ENCODE assay signal across 26 cellular contexts in the genomic region with DNA sequence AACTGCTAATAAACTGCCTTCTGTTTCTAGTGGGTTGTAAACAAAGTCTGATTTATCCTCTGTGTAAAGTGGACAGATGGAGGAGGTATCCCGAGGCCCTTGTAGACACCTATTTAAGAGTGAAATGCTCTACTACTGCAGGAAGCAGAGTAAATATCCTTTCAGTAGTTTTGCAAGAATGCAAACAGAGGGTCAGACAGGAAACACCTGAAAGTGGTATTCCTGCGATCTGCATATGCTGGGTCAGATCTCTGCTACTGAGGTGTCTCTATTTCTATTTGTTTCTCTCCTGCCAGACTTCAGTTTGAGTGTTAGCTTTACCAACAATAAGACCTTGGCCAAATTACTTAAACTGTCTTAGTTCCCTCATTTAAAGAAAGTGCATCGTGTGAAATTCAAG. TPM values are rescaled to one million over a fixed set of nuclear protein-coding genes. Genes with fewer than 3 reads are reported as not detected.
DNase-seq lines count a peak whose midpoint lies in the region; ATAC-seq and TF ChIP-seq lines count a peak whose summit lies in the region.
"Had no signal": no experiment of that assay in that cellular context is flagged by ENCODE, and none has a peak within 500 bp of the region (broad histone marks: within the 10 kb centered on the region; RNA-seq: fewer than 3 reads in every experiment).

No MANE protein-coding gene starts in this region.

- TF ChIP-seq CTCF in DOHH2 (IDR thresholded peaks at IDR 0.05; ENCODE audit: low read depth, low read length, poor library complexity, severe bottlenecking) = no peak

- H3K27ac ChIP-seq in DOHH2 (ENCODE audit: low read depth, low read length) = no peak overlapping the region
- H3K27ac ChIP-seq: A549, colonic mucosa, left ventricle myocardium inferior, SJCRH30 had no signal

- H3K79me2 ChIP-seq in DOHH2 (ENCODE audit: control insufficient read depth, low read length) = no peaks in the 10 kb centered on the region

- DNase-seq in NCI-H2171 treated with DMSO at 0.1 percent for 48 hours (lab: John Stamatoyannopoulos, UW) = peak; percentile 3
- DNase-seq in NCI-H2171 (lab: John Stamatoyannopoulos, UW) = no peak
- DNase-seq in NCI-H748 treated with DMSO at 0.1 percent for 48 hours (lab: John Stamatoyannopoulos, UW) = peak; percentile 29
- DNase-seq in left lobe of liver (ENCODE audit: low spot score) = no peak
- DNase-seq in NCI-H226 = no peak
- DNase-seq: activated CD4-positive, alpha-beta memory T cell treated with anti-CD3 and anti-CD28 coated beads, Interleukin-2, amount 10 ng/mL, durations not matched to agents 7 days and 5 days; activated CD8-positive, alpha-beta memory T cell treated with anti-CD3 and anti-CD28 coated beads, Interleukin-2, amount 50 U/mL, for 4 hours; activated naive CD4-positive, alpha-beta T cell; activated naive CD8-positive, alpha-beta T cell treated with anti-CD3 and anti-CD28 coated beads, Interleukin-2, amount 50 U/mL, for 24 hours; CD4-positive, alpha-beta T cell; colonic mucosa; effector CD8-positive, alpha-beta T cell; EL; KG1; left ventricle myocardium inferior; NCI-H187 treated with DMSO at 0.1 percent for 48 hours; NCI-H524 treated with DMSO at 0.1 percent for 48 hours; SJCRH30; stimulated activated CD4-positive, alpha-beta T cell treated with anti-CD3 and anti-CD28 coated beads, Interleukin-1b, Interleukin-23, amount 100 ng/mL, for 48 hours; stimulated activated naive CD8-positive, alpha-beta T cell treated with anti-CD3 and anti-CD28 coated beads, Interleukin-15, Interleukin-2, amounts not matched to agents 100 U/mL and 50 U/mL, for 24 hours; SW 1271 had no signal

- H3K9me2 ChIP-seq in DOHH2 (replicated peaks; ENCODE audit: control insufficient read depth, low read length) = no peaks in the 10 kb centered on the region

- peaks cover 2% of the 10 kb centered on the region; the same call in 1 of the 2 replicates for H3K36me3 ChIP-seq in DOHH2 (ENCODE audit: control insufficient read depth, low read length)
- H3K36me3 ChIP-seq: colonic mucosa, left ventricle myocardium inferior had no signal

- no peaks in the 10 kb centered on the region for H4K20me1 ChIP-seq in DOHH2 (ENCODE audit: control insufficient read depth, insufficient read depth, low read depth, low read length)

- H3K4me2 ChIP-seq in DOHH2 (ENCODE audit: low read length) = peak overlapping the region; percentile 34
- H3K4me2 ChIP-seq: A549 had no signal

- H3K9me3 ChIP-seq in DOHH2 (ENCODE audit: control insufficient read depth, insufficient read depth, low read length) = peaks cover 6% of the 10 kb centered on the region; the same call in 1 of the 2 replicates
- H3K9me3 ChIP-seq: A549, colonic mucosa, left ventricle myocardium inferior had no signal

- H3K4me3 ChIP-seq in DOHH2 (ENCODE audit: low read length) = peak overlapping the region; percentile 0; the same call in 1 of the 2 replicates
- H3K4me3 ChIP-seq: A549, colonic mucosa, left ventricle myocardium inferior, SJCRH30 had no signal

- ATAC-seq in left lobe of liver (peak; percentile 85), HG02759 (IDR thresholded peaks at IDR 0.05; ENCODE audit: unreplicated experiment) (no peak), GM18517 (IDR thresholded peaks at IDR 0.05; ENCODE audit: unreplicated experiment) (no peak)
- ATAC-seq: A549; activated naive CD8-positive, alpha-beta T cell treated with anti-CD3 and anti-CD28 coated beads, Interleukin-2, amount 50 U/mL, for 24 hours; stimulated activated naive CD8-positive, alpha-beta T cell treated with anti-CD3 and anti-CD28 coated beads, Interleukin-15, Interleukin-2, amounts not matched to agents 100 U/mL and 50 U/mL, for 24 hours had no signal

- H3K4me1 ChIP-seq in DOHH2 (ENCODE audit: control insufficient read depth, low read length) = peaks cover 15% of the 10 kb centered on the region
- H3K4me1 ChIP-seq: A549, colonic mucosa, left ventricle myocardium inferior, SJCRH30 had no signal

- no peaks in the 10 kb centered on the region for H3K27me3 ChIP-seq in DOHH2 (ENCODE audit: control insufficient read depth, low read length)
- H3K27me3 ChIP-seq: colonic mucosa, SJCRH30 had no signal

- H3F3A ChIP-seq in DOHH2 (ENCODE audit: control insufficient read depth, insufficient read depth) = no peaks in the 10 kb centered on the region

RNA-seq across cellular contexts. Expression of gene JAKMIP2, which starts 47.7 kb away (rescaled TPM):
- total RNA-seq in left lobe of liver = 0.40 TPM
- total RNA-seq: myocyte had no signal

Comparison
In these comparisons a context has a peak if more than half of its experiments do, and no peak if none do; other contexts are left out.
1. DNase-seq: peak in NCI-H2171 treated with DMSO at 0.1 percent for 48 hours (single experiment) and NCI-H748 treated with DMSO at 0.1 percent for 48 hours (single experiment); none in NCI-H2171 (single experiment), left lobe of liver (single experiment) and NCI-H226 (single experiment).